16 cellular contexts compared by ENCODE assay signal in the genomic region with DNA sequence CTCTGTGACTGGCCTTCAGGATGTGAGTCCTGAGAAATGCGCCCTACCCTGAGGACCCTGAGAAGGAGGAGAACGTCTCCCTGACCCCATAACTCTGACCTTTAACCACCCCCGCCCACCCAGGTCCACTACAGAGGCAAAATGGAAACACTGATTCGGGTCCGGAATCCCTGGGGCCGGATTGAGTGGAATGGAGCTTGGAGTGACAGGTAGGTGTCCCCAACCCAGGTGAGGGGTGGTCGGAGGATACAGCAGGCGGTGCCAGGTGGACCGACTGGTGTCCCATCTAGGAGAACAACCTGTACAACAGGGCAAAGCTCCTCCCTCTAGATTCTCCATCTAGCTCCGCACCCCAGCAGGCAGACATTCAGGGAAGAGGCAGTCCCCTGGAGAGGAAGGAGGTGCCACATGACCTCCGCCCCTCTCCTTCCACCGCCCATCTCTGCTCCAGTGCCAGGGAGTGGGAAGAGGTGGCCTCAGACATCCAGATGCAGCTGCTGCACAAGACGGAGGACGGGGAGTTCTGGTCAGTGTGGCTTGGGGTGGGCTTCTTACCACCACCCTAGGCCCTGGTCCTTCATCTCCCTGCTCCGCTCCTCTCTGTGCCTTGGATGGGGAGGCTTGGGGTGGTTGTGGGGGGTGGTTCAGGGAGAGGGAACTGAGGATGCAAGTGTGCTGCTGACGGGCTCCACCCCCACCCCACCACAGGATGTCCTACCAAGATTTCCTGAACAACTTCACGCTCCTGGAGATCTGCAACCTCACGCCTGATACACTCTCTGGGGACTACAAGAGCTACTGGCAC. TPM values are rescaled to one million over a fixed set of nuclear protein-coding genes. Genes with fewer than 3 reads are reported as not detected.
DNase-seq lines count a peak whose midpoint lies in the region; ATAC-seq and TF ChIP-seq lines count a peak whose summit lies in the region.
"Had no signal": no experiment of that assay in that cellular context is flagged by ENCODE, and none has a peak within 500 bp of the region (broad histone marks: within the 10 kb centered on the region; RNA-seq: fewer than 3 reads in every experiment).

No MANE protein-coding gene starts in this region.

- intact Hi-C loops in left ventricle myocardium inferior (cut with micrococcal nuclease) (no loop called here), Right ventricle myocardium superior (cut with DNase I) (no loop called here), upper lobe of right lung (cut with DNase I) (no loop called here), psoas muscle (cut with DNase I) (no loop called here)

- 78 to 82% (median 81%) methylated on average over 18 of the region's 18 CpGs for WGBS in psoas muscle, 3 donors

- H3K27me3 ChIP-seq in left ventricle myocardium inferior (ENCODE audit: low read depth) (no peaks in the 10 kb centered on the region), OCI-LY1 (ENCODE audit: insufficient read depth, low read length) (0 out of 2 replicates have a peak, but pooled peaks cover 8% of the 10 kb centered on the region), upper lobe of right lung (no peaks in the 10 kb centered on the region), WERI-Rb-1 (ENCODE audit: insufficient read depth, low read depth, severe bottlenecking) (no peaks in the 10 kb centered on the region), psoas muscle (ENCODE audit: insufficient read depth in 3 of 3, low read length in 2 of 3) (no peaks in the 10 kb centered on the region)
- H3K27me3 ChIP-seq: dorsolateral prefrontal cortex had no signal

- TF ChIP-seq CTCF in left ventricle myocardium inferior (IDR thresholded peaks at IDR 0.05; ENCODE audit: borderline replicate concordance) (no peak), OCI-LY1 (IDR thresholded peaks at IDR 0.05; ENCODE audit: low read length) (no peak), endothelial cell (IDR thresholded peaks at IDR 0.05; ENCODE audit: unreplicated experiment) (no peak), upper lobe of right lung (IDR thresholded peaks at IDR 0.05) (no peak), WERI-Rb-1 (IDR thresholded peaks at IDR 0.05; ENCODE audit: low read depth, low read length) (no peak), psoas muscle (IDR thresholded peaks at IDR 0.05) (no peak)

- H3K4me3 Mint-ChIP-seq in endothelial cell (ENCODE audit: unreplicated experiment), result peak overlapping the region; percentile 56
- H3K4me3 Mint-ChIP-seq: activated T-helper 17 cell treated with anti-CD3 and anti-CD28 coated beads, Interleukin-2, amount 50 U/mL, for 72 hours had no signal

- H3K9me3 ChIP-seq in left ventricle myocardium inferior (replicated peaks) (no peaks in the 10 kb centered on the region), OCI-LY1 (ENCODE audit: low read length) (no peaks in the 10 kb centered on the region), upper lobe of right lung (no peaks in the 10 kb centered on the region), WERI-Rb-1 (ENCODE audit: severe bottlenecking) (no peaks in the 10 kb centered on the region), psoas muscle (no peaks in the 10 kb centered on the region)

- ATAC-seq in Right ventricle myocardium superior (ENCODE audit: poor library complexity), result no peak
- ATAC-seq in upper lobe of right lung, result peak; percentile 9
- no peak for ATAC-seq in GM19035 (IDR thresholded peaks at IDR 0.05; ENCODE audit: unreplicated experiment)
- no peak for ATAC-seq in psoas muscle
- ATAC-seq: activated T-helper 17 cell treated with anti-CD3 and anti-CD28 coated beads, Interleukin-2, amount 50 U/mL, for 72 hours had no signal

- H3K36me3 ChIP-seq in left ventricle myocardium inferior (no peaks in the 10 kb centered on the region), OCI-LY1 (ENCODE audit: insufficient read depth, low read length) (no peaks in the 10 kb centered on the region), upper lobe of right lung (no peaks in the 10 kb centered on the region), WERI-Rb-1 (no peaks in the 10 kb centered on the region), psoas muscle (ENCODE audit: insufficient read depth in 1 of 2, low read depth in 1 of 2) (no peaks in the 10 kb centered on the region)

- H3K36me3 Mint-ChIP-seq in endothelial cell (ENCODE audit: low read depth, unreplicated experiment), result no peaks in the 10 kb centered on the region

- H3K27me3 Mint-ChIP-seq in endothelial cell (ENCODE audit: unreplicated experiment), result peaks cover 8% of the 10 kb centered on the region
- H3K27me3 Mint-ChIP-seq: activated T-helper 17 cell treated with anti-CD3 and anti-CD28 coated beads, Interleukin-2, amount 50 U/mL, for 72 hours had no signal

- peaks cover 40% of the 10 kb centered on the region for H3K4me1 Mint-ChIP-seq in endothelial cell (ENCODE audit: unreplicated experiment)

- no peak overlapping the region for H2AFZ ChIP-seq in OCI-LY1 (ENCODE audit: low read length)
- H2AFZ ChIP-seq: PC-9 had no signal

- H3K9ac ChIP-seq in OCI-LY1 (ENCODE audit: low read length), result no peak overlapping the region

- H3K4me1 ChIP-seq in left ventricle myocardium inferior (peaks cover 42% of the 10 kb centered on the region), OCI-LY1 (ENCODE audit: insufficient read depth, low read length, severe bottlenecking) (peaks cover 6% of the 10 kb centered on the region), upper lobe of right lung (peaks cover 7% of the 10 kb centered on the region), psoas muscle (peaks cover 11% of the 10 kb centered on the region)

- no peaks in the 10 kb centered on the region for H3K9me2 ChIP-seq in OCI-LY1 (ENCODE audit: low read depth, low read length)

- H3K79me2 ChIP-seq in OCI-LY1 (ENCODE audit: insufficient read depth, low read length), result no peaks in the 10 kb centered on the region

- H3K4me3 ChIP-seq in left ventricle myocardium inferior (no peak overlapping the region), OCI-LY1 (ENCODE audit: low read depth, low read length, poor library complexity, severe bottlenecking) (peak overlapping the region; percentile 16), upper lobe of right lung (no peak overlapping the region), WERI-Rb-1 (ENCODE audit: low read depth, low read length) (no peak overlapping the region), psoas muscle (no peak overlapping the region)
- H3K4me3 ChIP-seq: dorsolateral prefrontal cortex, PC-9 had no signal

- H4K20me1 ChIP-seq in OCI-LY1 (ENCODE audit: insufficient read depth, low read length), result no peaks in the 10 kb centered on the region

- no peaks in the 10 kb centered on the region for H3F3A ChIP-seq in OCI-LY1 (ENCODE audit: insufficient read depth, low read length)

- H3K9me3 Mint-ChIP-seq in endothelial cell (ENCODE audit: unreplicated experiment), result no peaks in the 10 kb centered on the region
- H3K9me3 Mint-ChIP-seq: activated CD4-positive, alpha-beta T cell treated with anti-CD3 and anti-CD28 coated beads, Interleukin-2, amount 10 ng/mL, durations not matched to agents 24 days and 14 days; activated T-helper 17 cell treated with anti-CD3 and anti-CD28 coated beads, Interleukin-2, amount 50 U/mL, for 72 hours had no signal

- DNase-seq in left ventricle myocardium inferior (no peak), Right ventricle myocardium superior (no peak), endothelial cell (ENCODE audit: low spot score) (no peak), upper lobe of right lung (no peak), WERI-Rb-1 (no peak), psoas muscle (no peak)
- DNase-seq: activated CD4-positive, alpha-beta T cell treated with anti-CD3 and anti-CD28 coated beads, Interleukin-2, amount 10 ng/mL, durations not matched to agents 24 days and 14 days; dorsolateral prefrontal cortex; NCI-H1417 treated with DMSO at 0.1 percent for 48 hours; PC-9; T-helper 1 cell had no signal

- H3K27ac ChIP-seq in left ventricle myocardium inferior (replicated peaks) (peak overlapping the region; percentile 80), OCI-LY1 (ENCODE audit: low read depth, low read length, poor library complexity, severe bottlenecking) (no peak overlapping the region), upper lobe of right lung (no peak overlapping the region), WERI-Rb-1 (no peak overlapping the region), psoas muscle (no peak overlapping the region)
- H3K27ac ChIP-seq: dorsolateral prefrontal cortex, PC-9 had no signal

- H3K27ac Mint-ChIP-seq in endothelial cell (ENCODE audit: unreplicated experiment), result peak overlapping the region; percentile 67
- H3K27ac Mint-ChIP-seq: activated CD4-positive, alpha-beta T cell treated with anti-CD3 and anti-CD28 coated beads, Interleukin-2, amount 10 ng/mL, durations not matched to agents 24 days and 14 days; activated T-helper 17 cell treated with anti-CD3 and anti-CD28 coated beads, Interleukin-2, amount 50 U/mL, for 72 hours had no signal

- H3K4me2 ChIP-seq in OCI-LY1 (ENCODE audit: low read length), result peak overlapping the region; percentile 35; the same call in 1 of the 2 replicates
- H3K4me2 ChIP-seq: PC-9 had no signal

RNA-seq across cellular contexts. Expression of gene CAPN11, which starts 17.7 kb away (rescaled TPM):
- total RNA-seq in left ventricle myocardium inferior (0.25 TPM), Right ventricle myocardium superior (0.43 TPM), endothelial cell (ENCODE audit: unreplicated experiment) (2.3 TPM), upper lobe of right lung (1.6 TPM), psoas muscle (under 1 TPM in 1 of 4 donors, not detected in 3; 0.32 TPM)
- under 1 TPM; 0.05 to 0.16 (median 0.11) TPM for polyA plus RNA-seq in psoas muscle
- total RNA-seq: NCI-H460, PC-9 had no signal

RNA-seq across cellular contexts. Expression of gene MYMX, which starts 40.4 kb away (rescaled TPM):
- total RNA-seq in left ventricle myocardium inferior (0.36 TPM), Right ventricle myocardium superior (0.56 TPM), endothelial cell (ENCODE audit: unreplicated experiment) (11.2 TPM), upper lobe of right lung (0.52 TPM), psoas muscle (under 1 TPM in 3 of 4 donors, not detected in 1; 0.34 to 0.54 (median 0.36) TPM)
- under 1 TPM in 2 of 3 donors, not detected in 1; 0.09 to 0.61 TPM for polyA plus RNA-seq in psoas muscle
- total RNA-seq: activated CD4-positive, alpha-beta T cell treated with anti-CD3 and anti-CD28 coated beads, Interleukin-2, amount 10 ng/mL, durations not matched to agents 24 days and 14 days; activated T-helper 17 cell treated with anti-CD3 and anti-CD28 coated beads, Interleukin-2, amount 50 U/mL, for 72 hours; dorsolateral prefrontal cortex; NCI-H460; PC-9 had no signal
- polyA plus RNA-seq: AG04450 had no signal

RNA-seq across cellular contexts. Expression of gene SLC29A1, which starts 47.1 kb away (rescaled TPM):
- total RNA-seq in left ventricle myocardium inferior, result 154 TPM
- 181 TPM for total RNA-seq in Right ventricle myocardium superior
- 142 TPM for total RNA-seq in endothelial cell (ENCODE audit: unreplicated experiment)
- 59.8 TPM for total RNA-seq in upper lobe of right lung
- 10 to 100 TPM; 29.6 to 80.7 (median 41.6) TPM for total RNA-seq in psoas muscle
- 10 to 100 TPM; 29.1 to 39.7 (median 39.1) TPM for polyA plus RNA-seq in psoas muscle

RNA-seq across cellular contexts. Expression of gene TMEM63B, which starts 49.0 kb away (rescaled TPM):
- total RNA-seq in left ventricle myocardium inferior (37.2 TPM), Right ventricle myocardium superior (46.3 TPM), endothelial cell (ENCODE audit: unreplicated experiment) (33.4 TPM), upper lobe of right lung (119 TPM), psoas muscle (100 to 1,000 TPM in 1 of 4 donors, 10 to 100 TPM in 3; 32.7 to 121 (median 40.3) TPM)
- 10 to 100 TPM; 23.5 to 39.2 (median 27.9) TPM for polyA plus RNA-seq in psoas muscle

RNA-seq across cellular contexts. Expression of gene MRPL14, which starts 49.1 kb away (rescaled TPM):
- total RNA-seq in left ventricle myocardium inferior (36.8 TPM), Right ventricle myocardium superior (41.0 TPM), endothelial cell (ENCODE audit: unreplicated experiment) (30.3 TPM), upper lobe of right lung (94.1 TPM), psoas muscle (100 to 1,000 TPM in 3 of 4 donors, 10 to 100 TPM in 1; 62.3 to 177 (median 113) TPM)
- polyA plus RNA-seq in psoas muscle, result 100 to 1,000 TPM; 166 to 308 (median 197) TPM
